In genomic region chr6:15430947-15431405, GRCh38 we compare ENCODE assay signal across 12 cellular contexts.
DNase-seq lines count a peak whose midpoint lies in the region; ATAC-seq and TF ChIP-seq lines count a peak whose summit lies in the region.
"Had no signal": no experiment of that assay in that cellular context is flagged by ENCODE, and none has a peak within 500 bp of the region (broad histone marks: within the 10 kb centered on the region; RNA-seq: fewer than 3 reads in every experiment).

No MANE protein-coding gene starts in this region.

- TF ChIP-seq CTCF in dorsolateral prefrontal cortex (IDR thresholded peaks at IDR 0.05 in 54 of 56, conservative IDR thresholded peaks at IDR 0.05 in 2 of 56; ENCODE audit: low read depth in 1 of 56, partially characterized antibody in 56 of 56) (no peak), right lobe of liver (IDR thresholded peaks at IDR 0.05) (no peak)

- H3K27me3 Mint-ChIP-seq in activated T-cell treated with anti-CD3 and anti-CD28 coated beads, Interleukin-2, amount 50 U/mL, for 72 hours (ENCODE audit: low read depth) = no peaks in the 10 kb centered on the region

- no peak overlapping the region for H3K4me3 Mint-ChIP-seq in activated T-cell treated with anti-CD3 and anti-CD28 coated beads, Interleukin-2, amount 50 U/mL, for 72 hours

- peak overlapping the region in 53 of 59 donors; percentile 2 to 82 (median 63) for H3K27ac ChIP-seq in dorsolateral prefrontal cortex
- H3K27ac ChIP-seq in right lobe of liver = peak overlapping the region in 1 of 3 donors; percentile 21
- H3K27ac ChIP-seq in temporal lobe (ENCODE audit: low read depth, low read length) = peak overlapping the region; percentile 36

- WGBS in right lobe of liver (ENCODE audit: insufficient coverage, low coverage, low lambda C conversion rate, missing lambda C conversion rate) = 46% methylated on average over 6 of the region's 6 CpGs

- H3K4me1 ChIP-seq in right lobe of liver = peaks cover 0 to 39% (median 11%) of the 10 kb centered on the region in 4 donors

- H3K4me3 ChIP-seq in dorsolateral prefrontal cortex (peak overlapping the region in 9 of 59 donors; percentile 4 to 23 (median 15)), right lobe of liver (no peak overlapping the region)
- H3K4me3 ChIP-seq: A549 had no signal

- H3K9me3 Mint-ChIP-seq in activated T-cell treated with anti-CD3 and anti-CD28 coated beads, Interleukin-2, amount 50 U/mL, for 72 hours = no peaks in the 10 kb centered on the region

- no peaks in the 10 kb centered on the region for H3K36me3 ChIP-seq in right lobe of liver

- H3K4me1 Mint-ChIP-seq in activated T-cell treated with anti-CD3 and anti-CD28 coated beads, Interleukin-2, amount 50 U/mL, for 72 hours (ENCODE audit: low read depth) = peaks cover 95% of the 10 kb centered on the region

- no peak for TF ChIP-seq POLR2A in right lobe of liver (IDR thresholded peaks at IDR 0.05)

- intact Hi-C loops in dorsolateral prefrontal cortex (cut with DNase I) (no loop called here), right lobe of liver (cut with DNase I) (no loop called here)

- H3K27ac Mint-ChIP-seq in activated T-cell treated with anti-CD3 and anti-CD28 coated beads, Interleukin-2, amount 50 U/mL, for 72 hours = peak overlapping the region; percentile 64

- DNase-seq in activated T-cell treated with anti-CD3 and anti-CD28 coated beads, Interleukin-2, amount 50 U/mL, for 72 hours = no peak
- no peak for DNase-seq in activated T-cell treated with anti-CD3 and anti-CD28 coated beads, Interleukin-2, amount 50 U/mL, for 1 hour
- DNase-seq in dorsolateral prefrontal cortex = no peak
- DNase-seq in right lobe of liver = peak in 1 of 3 donors; percentile 65
- DNase-seq in activated naive CD4-positive, alpha-beta T cell (lab: John Stamatoyannopoulos, UW) = no peak
- DNase-seq: DMS53, GOT3, NCI-H510A treated with DMSO at 0.1 percent for 48 hours had no signal

- no peaks in the 10 kb centered on the region for H3K9me3 ChIP-seq in right lobe of liver

- ATAC-seq in activated T-cell treated with anti-CD3 and anti-CD28 coated beads, Interleukin-2, amount 50 U/mL, for 72 hours (replicated peaks in 1 of 2) = no peak
- peak; percentile 81 to 86 (median 84) for ATAC-seq in right lobe of liver
- ATAC-seq in GM21526 (IDR thresholded peaks at IDR 0.05; ENCODE audit: low FRiP score, unreplicated experiment) = no peak
- no peak for ATAC-seq in GM19324 (IDR thresholded peaks at IDR 0.05; ENCODE audit: low FRiP score, unreplicated experiment)

- H3K27me3 ChIP-seq in dorsolateral prefrontal cortex = no peaks in the 10 kb centered on the region
- no peaks in the 10 kb centered on the region for H3K27me3 ChIP-seq in right lobe of liver

- peaks cover 1 to 13% of the 10 kb centered on the region in 2 donors for H3K36me3 Mint-ChIP-seq in activated T-cell treated with anti-CD3 and anti-CD28 coated beads, Interleukin-2, amount 50 U/mL, for 72 hours (ENCODE audit: insufficient read depth in 2 of 2)

Comparison
In these comparisons a context has a peak if more than half of its experiments do, and no peak if none do; other contexts are left out.
1. ATAC-seq: peak in right lobe of liver (4 of 4); none in activated T-cell treated with anti-CD3 and anti-CD28 coated beads, Interleukin-2, amount 50 U/mL, for 72 hours (0 of 2), GM21526 (single experiment) and GM19324 (single experiment).